ENCODE assay signal across 21 cellular contexts in genomic region chr11:461626-462025, GRCh38. TPM values are rescaled to one million over a fixed set of nuclear protein-coding genes. Genes with fewer than 3 reads are reported as not detected.
DNase-seq lines count a peak whose midpoint lies in the region; ATAC-seq and TF ChIP-seq lines count a peak whose summit lies in the region.
"Had no signal": no experiment of that assay in that cellular context is flagged by ENCODE, and none has a peak within 500 bp of the region (broad histone marks: within the 10 kb centered on the region; RNA-seq: fewer than 3 reads in every experiment).

No MANE protein-coding gene starts in this region.

- H3K27ac ChIP-seq in left ventricle myocardium inferior (replicated peaks) (peak overlapping the region; percentile 89), right atrium auricular region (peak overlapping the region; percentile 69 to 74), neuronal stem cell (replicated peaks; ENCODE audit: low read length) (no peak overlapping the region), upper lobe of left lung (peak overlapping the region in 3 of 4 donors; percentile 26 to 32 (median 30)), MM.1S (ENCODE audit: low read length) (no peak overlapping the region)
- H3K27ac ChIP-seq: SJCRH30 had no signal

- no peak overlapping the region for H4K91ac ChIP-seq in neuronal stem cell (ENCODE audit: low read depth, low read length, poor library complexity)

- no peak overlapping the region for H2AK5ac ChIP-seq in neuronal stem cell (ENCODE audit: low read depth, low read length)

- peak overlapping the region; percentile 17 for H3K14ac ChIP-seq in neuronal stem cell (ENCODE audit: low read length)

- H3K27me3 ChIP-seq in left ventricle myocardium inferior (ENCODE audit: low read depth): no peaks in the 10 kb centered on the region
- H3K27me3 ChIP-seq in right atrium auricular region: no peaks in the 10 kb centered on the region
- H3K27me3 ChIP-seq in neuronal stem cell (ENCODE audit: control insufficient read depth in 3 of 3, insufficient read depth in 3 of 3, low read depth in 1 of 3, low read length in 3 of 3): no peaks in the 10 kb centered on the region
- H3K27me3 ChIP-seq in upper lobe of left lung: no peaks in the 10 kb centered on the region
- H3K27me3 ChIP-seq in MM.1S (replicated peaks; ENCODE audit: insufficient read depth, low read length): no peaks in the 10 kb centered on the region
- H3K27me3 ChIP-seq: BE2C, SJCRH30 had no signal

- H2BK5ac ChIP-seq in neuronal stem cell (ENCODE audit: low read length): no peak overlapping the region

- H3K9ac ChIP-seq in neuronal stem cell (ENCODE audit: low read depth, low read length, poor library complexity): no peak overlapping the region
- no peak overlapping the region for H3K9ac ChIP-seq in MM.1S (ENCODE audit: low read length)

- no peak overlapping the region for H2BK120ac ChIP-seq in neuronal stem cell (ENCODE audit: low read depth, low read length)

- no peak for TF ChIP-seq EP300 in upper lobe of left lung (IDR thresholded peaks at IDR 0.05)

- TF ChIP-seq POLR2A in upper lobe of left lung (IDR thresholded peaks at IDR 0.05): no peak

- DNase-seq in left ventricle myocardium inferior: no peak
- no peak for DNase-seq in left cardiac atrium
- DNase-seq in right atrium auricular region (ENCODE audit: low spot score): no peak
- no peak for DNase-seq in neuronal stem cell (ENCODE audit: low spot score)
- DNase-seq in upper lobe of left lung: no peak
- DNase-seq in globus pallidus (ENCODE audit: low spot score): no peak
- DNase-seq in MM.1S: no peak
- DNase-seq: BE2C; CD4-positive, CD25-positive, alpha-beta regulatory T cell; COR-L47; DMS153; GDM1; HCEC 1CT; NCI-H1105 treated with DMSO at 0.1 percent for 48 hours; NCI-H1694; NCI-H2081 treated with DMSO at 0.1 percent for 48 hours; NCI-H510A; NCI-H774; OCI-M1; SJCRH30 had no signal

- peaks cover 34% of the 10 kb centered on the region for H3K4me1 ChIP-seq in left ventricle myocardium inferior
- peaks cover 0 to 25% of the 10 kb centered on the region in 2 donors for H3K4me1 ChIP-seq in right atrium auricular region
- no peaks in the 10 kb centered on the region for H3K4me1 ChIP-seq in neuronal stem cell (ENCODE audit: control insufficient read depth in 2 of 2, insufficient read depth in 1 of 2, low read depth in 1 of 2, low read length in 2 of 2)
- peaks cover 0 to 5% (median 0%) of the 10 kb centered on the region in 4 donors for H3K4me1 ChIP-seq in upper lobe of left lung
- H3K4me1 ChIP-seq in MM.1S (ENCODE audit: low read length): no peaks in the 10 kb centered on the region
- H3K4me1 ChIP-seq: BE2C, SJCRH30 had no signal

- H2AFZ ChIP-seq in neuronal stem cell (ENCODE audit: low read length): no peak overlapping the region
- no peak overlapping the region for H2AFZ ChIP-seq in MM.1S (ENCODE audit: low read length)

- H3K79me1 ChIP-seq in neuronal stem cell (ENCODE audit: low read depth, low read length): peaks cover 23% of the 10 kb centered on the region

- no peak overlapping the region for H4K8ac ChIP-seq in neuronal stem cell (ENCODE audit: low read depth, low read length)

- no peaks in the 10 kb centered on the region for H3K9me2 ChIP-seq in MM.1S (replicated peaks; ENCODE audit: insufficient read depth, low read length)

- no CpG with 5 or more reads among the region's 9 CpGs for WGBS in neuronal stem cell (ENCODE audit: extremely low coverage in 2 of 2, insufficient read length in 2 of 2, insufficient replicate concordance in 1 of 2), 2 donors
- 87 to 89% methylated on average over 5 to 9 of the region's 9 CpGs for WGBS in upper lobe of left lung, 2 donors

- no peak overlapping the region for H2BK15ac ChIP-seq in neuronal stem cell (ENCODE audit: low read length)

- no peaks in the 10 kb centered on the region for H3K79me2 ChIP-seq in MM.1S (ENCODE audit: low read length)

- no peak overlapping the region for H3K4ac ChIP-seq in neuronal stem cell (ENCODE audit: low read length)

- H3K9me3 ChIP-seq in left ventricle myocardium inferior (replicated peaks) (no peaks in the 10 kb centered on the region), right atrium auricular region (no peaks in the 10 kb centered on the region), neuronal stem cell (replicated peaks in 1 of 2; ENCODE audit: control insufficient read depth in 2 of 2, insufficient read depth in 1 of 2, low read depth in 1 of 2, low read length in 2 of 2) (no peaks in the 10 kb centered on the region), upper lobe of left lung (no peaks in the 10 kb centered on the region), MM.1S (replicated peaks; ENCODE audit: insufficient read depth, low read length) (no peaks in the 10 kb centered on the region)
- H3K9me3 ChIP-seq: BE2C, SJCRH30 had no signal

- intact Hi-C loops in left ventricle myocardium inferior (cut with micrococcal nuclease): no loop called here
- intact Hi-C loops in left cardiac atrium (cut with DNase I): no loop called here

- peaks cover 21% of the 10 kb centered on the region for H3K36me3 ChIP-seq in left ventricle myocardium inferior
- H3K36me3 ChIP-seq in right atrium auricular region: peaks cover 4% of the 10 kb centered on the region
- peaks cover 21 to 66% of the 10 kb centered on the region in 2 donors for H3K36me3 ChIP-seq in neuronal stem cell (replicated peaks in 1 of 2; ENCODE audit: control insufficient read depth in 2 of 2, insufficient read depth in 2 of 2, low read length in 2 of 2)
- H3K36me3 ChIP-seq in upper lobe of left lung: peaks cover 0 to 26% (median 10%) of the 10 kb centered on the region in 4 donors
- no peaks in the 10 kb centered on the region for H3K36me3 ChIP-seq in MM.1S (replicated peaks; ENCODE audit: insufficient read depth, low read length)

- ATAC-seq in left cardiac atrium: no peak
- no peak for ATAC-seq in upper lobe of left lung (ENCODE audit: low FRiP score in 2 of 2)
- no peak for ATAC-seq in activated CD4-positive, CD25-positive, alpha-beta regulatory T cell treated with anti-CD3 and anti-CD28 coated beads, Interleukin-2, amount 50 U/mL, for 24 hours

- TF ChIP-seq CTCF in left ventricle myocardium inferior (IDR thresholded peaks at IDR 0.05; ENCODE audit: borderline replicate concordance) (no peak), right atrium auricular region (IDR thresholded peaks at IDR 0.05) (no peak), upper lobe of left lung (IDR thresholded peaks at IDR 0.05) (no peak), MM.1S (IDR thresholded peaks at IDR 0.05; ENCODE audit: low read length) (no peak)

- no peaks in the 10 kb centered on the region for H3F3A ChIP-seq in MM.1S (ENCODE audit: insufficient read depth, low read length)

- peak overlapping the region; percentile 61 for H3K4me3 ChIP-seq in left ventricle myocardium inferior
- H3K4me3 ChIP-seq in right atrium auricular region: no peak overlapping the region
- H3K4me3 ChIP-seq in neuronal stem cell (ENCODE audit: low read length in 2 of 2): no peak overlapping the region
- no peak overlapping the region for H3K4me3 ChIP-seq in upper lobe of left lung
- H3K4me3 ChIP-seq in MM.1S (ENCODE audit: low read length): no peak overlapping the region
- H3K4me3 ChIP-seq: SJCRH30 had no signal

- H3K4me2 ChIP-seq in neuronal stem cell (ENCODE audit: insufficient read depth, low read length, poor library complexity, severe bottlenecking) (no peak overlapping the region), MM.1S (ENCODE audit: low read depth, low read length) (no peak overlapping the region)

- no peak overlapping the region for H2BK12ac ChIP-seq in neuronal stem cell (ENCODE audit: low read length)

- no peak overlapping the region for H3K18ac ChIP-seq in neuronal stem cell (ENCODE audit: low read length)

- H3K23ac ChIP-seq in neuronal stem cell (ENCODE audit: low read depth, low read length, poor library complexity): peak overlapping the region; percentile 73

- no peaks in the 10 kb centered on the region for H4K20me1 ChIP-seq in MM.1S (ENCODE audit: insufficient read depth, low read length)

RNA-seq across cellular contexts. Expression of gene PTDSS2, which starts 11.5 kb away (rescaled TPM):
- 30.2 TPM for total RNA-seq in left ventricle myocardium inferior
- total RNA-seq in left cardiac atrium: 10 to 100 TPM; 21.5 to 26.5 TPM
- total RNA-seq in right atrium auricular region: 10 to 100 TPM; 26.8 to 32.5 TPM
- 27.4 TPM for polyA plus RNA-seq in neuronal stem cell (2013, experiment 1 of 2)
- 26.0 TPM for polyA plus RNA-seq in neuronal stem cell (2013, experiment 2 of 2)
- total RNA-seq in upper lobe of left lung: 100 to 1,000 TPM in 1 of 6 donors, 10 to 100 TPM in 5; 29.6 to 188 (median 45.1) TPM

RNA-seq across cellular contexts. Expression of gene ANO9, which starts 19.8 kb away (rescaled TPM):
- 0.11 TPM for total RNA-seq in left ventricle myocardium inferior
- total RNA-seq in left cardiac atrium: 1 to 10 TPM in 1 of 2 donors, under 1 TPM in 1; 0.55 to 1.6 TPM
- under 1 TPM; 0.11 to 0.75 TPM for total RNA-seq in right atrium auricular region
- polyA plus RNA-seq in neuronal stem cell (2013, experiment 1 of 2): 2.8 TPM
- 1.9 TPM for polyA plus RNA-seq in neuronal stem cell (2013, experiment 2 of 2)
- total RNA-seq in upper lobe of left lung: 10 to 100 TPM; 11.7 to 62.9 (median 18.8) TPM

RNA-seq across cellular contexts. Expression of gene RNH1, which starts 45.4 kb away (rescaled TPM):
- 142 TPM for total RNA-seq in left ventricle myocardium inferior
- 100 to 1,000 TPM; 153 to 159 TPM for total RNA-seq in left cardiac atrium
- total RNA-seq in right atrium auricular region: 100 to 1,000 TPM; 185 to 248 TPM
- 35.7 TPM for polyA plus RNA-seq in neuronal stem cell (2013, experiment 1 of 2)
- 35.1 TPM for polyA plus RNA-seq in neuronal stem cell (2013, experiment 2 of 2)
- total RNA-seq in upper lobe of left lung: 100 to 1,000 TPM; 236 to 374 (median 339) TPM

RNA-seq across cellular contexts. Expression of gene SIGIRR, which starts 46.8 kb away (rescaled TPM):
- total RNA-seq in left ventricle myocardium inferior (34.9 TPM), left cardiac atrium (10 to 100 TPM; 35.4 to 36.7 TPM), right atrium auricular region (10 to 100 TPM; 26.6 to 33.3 TPM), upper lobe of left lung (100 to 1,000 TPM in 3 of 6 donors, 10 to 100 TPM in 3; 54.7 to 116 (median 91.1) TPM)
- polyA plus RNA-seq in neuronal stem cell (2013, experiment 1 of 2): 15.1 TPM
- 13.4 TPM for polyA plus RNA-seq in neuronal stem cell (2013, experiment 2 of 2)
- total RNA-seq: SJCRH30 had no signal

Comparison
In these comparisons a context has a peak if more than half of its experiments do, and no peak if none do; other contexts are left out.
1. H3K27ac ChIP-seq: peak in left ventricle myocardium inferior (single experiment), right atrium auricular region (2 of 2) and upper lobe of left lung (3 of 4); none in neuronal stem cell (single experiment) and MM.1S (single experiment).
2. RNA of gene ANO9, which starts 19.8 kb away (total RNA-seq): 11.7 to 62.9 TPM in upper lobe of left lung; 0.55 to 1.6 TPM in left cardiac atrium, 0.11 to 0.75 TPM in right atrium auricular region and 0.11 TPM in left ventricle myocardium inferior (single experiment); every median in the first group is over 4 times any median in the second.